18 cellular contexts compared by ENCODE assay signal in the genomic region with DNA sequence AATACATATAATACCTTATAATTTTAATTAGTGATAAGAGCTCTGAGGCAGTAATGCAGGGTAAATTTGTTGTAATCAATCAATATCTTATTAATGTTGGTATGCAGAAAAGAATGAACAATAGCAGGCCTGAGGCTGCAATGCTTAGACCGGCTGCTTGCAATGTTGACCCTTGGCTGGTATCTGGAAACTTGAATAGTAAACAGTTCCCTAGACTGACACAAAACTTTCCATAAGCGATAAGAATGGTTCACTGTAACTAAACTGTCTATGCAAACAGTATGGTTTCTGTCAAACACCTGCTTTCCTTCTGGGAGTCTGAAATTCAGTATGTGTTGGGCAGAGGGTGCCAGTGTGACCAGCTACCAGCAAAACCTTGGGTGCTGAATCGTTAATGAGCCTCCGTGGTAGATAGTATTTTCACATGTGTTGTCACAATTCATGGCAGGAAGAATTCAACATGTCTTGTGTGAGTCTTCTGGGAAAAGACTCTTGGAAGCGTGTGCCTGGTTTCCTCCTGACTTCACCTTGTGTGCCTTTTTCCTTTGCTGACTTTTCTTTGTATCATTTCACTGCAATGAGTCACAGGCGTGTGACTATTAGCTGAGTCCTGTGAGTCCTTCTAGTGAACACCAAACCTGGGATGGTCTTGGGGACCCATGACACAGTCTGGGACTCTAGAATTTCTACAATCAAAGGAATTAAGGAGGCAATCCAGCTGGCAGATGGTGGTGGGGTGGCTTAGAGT. TPM values are rescaled to one million over a fixed set of nuclear protein-coding genes. Genes with fewer than 3 reads are reported as not detected.
DNase-seq lines count a peak whose midpoint lies in the region; ATAC-seq and TF ChIP-seq lines count a peak whose summit lies in the region.
"Had no signal": no experiment of that assay in that cellular context is flagged by ENCODE, and none has a peak within 500 bp of the region (broad histone marks: within the 10 kb centered on the region; RNA-seq: fewer than 3 reads in every experiment).

No MANE protein-coding gene starts in this region.

- RAD21 ChIA-PET in HCT116 (lab: Charles Lee; ENCODE audit: low non-redundant PET in 1 of 2, low total read pairs in 2 of 2, uncharacterized antibody in 2 of 2, unreplicated experiment in 2 of 2), result no interaction called here

- H3K9ac ChIP-seq in HCT116 (ENCODE audit: low read length), result no peak overlapping the region
- H3K9ac ChIP-seq: BLaER1 had no signal

- TF ChIP-seq CTCF in HCT116 (IDR thresholded peaks at IDR 0.05 in 2 of 3, conservative IDR thresholded peaks at IDR 0.05 in 1 of 3; ENCODE audit: borderline replicate concordance in 1 of 3, insufficient read depth in 1 of 3, low read depth in 2 of 3, low read length in 2 of 3) (no peak), fibroblast of mammary gland (conservative IDR thresholded peaks at IDR 0.05; ENCODE audit: control insufficient read depth, insufficient read depth, low read depth, low read length) (no peak), retinal pigment epithelial cell (conservative IDR thresholded peaks at IDR 0.05; ENCODE audit: low read depth, low read length) (no peak), uterus (IDR thresholded peaks at IDR 0.05) (no peak)

- peak; percentile 40; the same call in 1 of the 2 replicates for ATAC-seq in HCT116

- in situ Hi-C loops in SK-MEL-5 (cut with HindIII; ENCODE audit: low pct_unique_long_range_greater_than_20kb, low sequenced_read_pairs), result no loop called here

- DNase-seq in HCT116 (ENCODE audit: low read depth, low spot score) (no peak), SK-MEL-5 (ENCODE audit: low read depth, low spot score) (peak; percentile 20), fibroblast of mammary gland (ENCODE audit: low read depth) (peak; percentile 53), retinal pigment epithelial cell (ENCODE audit: low read depth) (peak; percentile 70), uterus (no peak), mesenteric fat pad (ENCODE audit: low spot score) (no peak)
- DNase-seq in activated effector memory CD4-positive, alpha-beta T cell treated with Interleukin-2 at 50 U/mL for 16 hours, result no peak
- DNase-seq: activated CD4-positive, CD25-positive, alpha-beta regulatory T cell; activated naive CD4-positive, alpha-beta T cell treated with anti-CD3 and anti-CD28 coated beads, Interleukin-2, amount 10 ng/mL, durations not matched to agents 7 days and 5 days; DMS79; effector memory CD4-positive, alpha-beta T cell; NCI-H2029; occipital lobe; T-helper 1 cell had no signal

- intact Hi-C loops in HCT116 (cut with micrococcal nuclease) (no loop called here), uterus (cut with DNase I; ENCODE audit: low total_unique reads) (no loop called here)

- no peaks in the 10 kb centered on the region for H3K27me3 ChIP-seq in HCT116 (ENCODE audit: insufficient read depth, low read length)
- no peaks in the 10 kb centered on the region for H3K27me3 ChIP-seq in uterus
- H3K27me3 ChIP-seq: BLaER1, vagina had no signal

- TF ChIP-seq POLR2A in HCT116 (IDR thresholded peaks at IDR 0.05; ENCODE audit: borderline replicate concordance, extremely low read depth, insufficient read depth, insufficient read length) (no peak), uterus (IDR thresholded peaks at IDR 0.05) (no peak)

- H3K9me3 ChIP-seq in HCT116 (ENCODE audit: control insufficient read depth in 1 of 2, insufficient read depth in 1 of 2, low read depth in 1 of 2, low read length in 2 of 2) (no peaks in the 10 kb centered on the region), uterus (no peaks in the 10 kb centered on the region)
- H3K9me3 ChIP-seq: BLaER1, vagina had no signal

- H2AFZ ChIP-seq in HCT116 (ENCODE audit: low read depth, low read length, poor library complexity, severe bottlenecking), result no peak overlapping the region

- H3K4me2 ChIP-seq in HCT116 (ENCODE audit: low read length), result peak overlapping the region; percentile 33
- H3K4me2 ChIP-seq: BLaER1 had no signal

- TF ChIP-seq RAD21 in HCT116 (IDR thresholded peaks at IDR 0.05; ENCODE audit: low read depth), result no peak

- POLR2A ChIA-PET in HCT116 (lab: Charles Lee), result no interaction called here

- H3K36me3 ChIP-seq in HCT116 (ENCODE audit: control insufficient read depth in 1 of 2, insufficient read depth in 2 of 2, low read length in 2 of 2) (no peaks in the 10 kb centered on the region), uterus (no peaks in the 10 kb centered on the region)
- H3K36me3 ChIP-seq: BLaER1, vagina had no signal

- no peaks in the 10 kb centered on the region for H3K9me2 ChIP-seq in HCT116 (ENCODE audit: insufficient read depth)

- no peaks in the 10 kb centered on the region for H3K79me2 ChIP-seq in HCT116 (ENCODE audit: insufficient read depth, low read length)

- no TSS peak for BruUV-seq in HCT116 (replicated peaks; lab: Mats Ljungman, UMichigan)

- H3K4me1 ChIP-seq in HCT116 (ENCODE audit: control insufficient read depth in 1 of 2, insufficient read depth in 2 of 2, low read length in 2 of 2), result peaks cover 0 to 8% of the 10 kb centered on the region in 2 experiments; a peak in 2 of 4 replicates
- H3K4me1 ChIP-seq in uterus, result no peaks in the 10 kb centered on the region
- H3K4me1 ChIP-seq: BLaER1, vagina had no signal

- no peaks in the 10 kb centered on the region for H4K20me1 ChIP-seq in HCT116 (ENCODE audit: insufficient read depth)
- H4K20me1 ChIP-seq: BLaER1 had no signal

- H3K4me3 ChIP-seq in HCT116 (replicated peaks in 1 of 2; ENCODE audit: low read depth in 1 of 2, low read length in 2 of 2) (no peak overlapping the region), fibroblast of mammary gland (ENCODE audit: control insufficient read depth, low read depth, low read length) (no peak overlapping the region), retinal pigment epithelial cell (ENCODE audit: low read length) (no peak overlapping the region), uterus (no peak overlapping the region)
- H3K4me3 ChIP-seq: BLaER1, vagina had no signal

- CTCF ChIA-PET in HCT116 (lab: Charles Lee), result no interaction called here

- H3K27ac ChIP-seq in HCT116 (ENCODE audit: low read depth, low read length) (no peak overlapping the region), uterus (no peak overlapping the region)
- H3K27ac ChIP-seq: BLaER1, RWPE1, vagina had no signal

TF ChIP-seq in HCT116, 20 proteins besides CTCF, POLR2A, EP300 and RAD21:
- TF ChIP-seq CEBPB (IDR thresholded peaks at IDR 0.05; ENCODE audit: low read depth) (no peak), JUND (IDR thresholded peaks at IDR 0.05) (0 out of 2 replicates have a peak, but pooled peaks have one; percentile 33), EGR1 (IDR thresholded peaks at IDR 0.05; ENCODE audit: low read depth) (no peak), FOSL1 (IDR thresholded peaks at IDR 0.05; ENCODE audit: low read depth) (peak; percentile 52)

RNA-seq across cellular contexts. Expression of gene CLRN1, which starts 30.7 kb away (rescaled TPM):
- total RNA-seq in HCT116 (2021; ENCODE audit: unreplicated experiment) (not detected), uterus (not detected), mesenteric fat pad (not detected)
- polyA plus RNA-seq in HCT116 (2012), result not detected in 2 replicates
- not detected in 2 replicates for total RNA-seq in SK-MEL-5 (2014; rRNA removed; shearing (Covaris generic))
- not detected in 2 replicates for polyA plus RNA-seq in SK-MEL-5 (2015; cell fraction: cytosol; rRNA removed)
- not detected in 2 replicates for polyA plus RNA-seq in SK-MEL-5 (2015; cell fraction: nucleus; rRNA removed)
- total RNA-seq: cardiac septum, occipital lobe, vagina had no signal

Comparison
In these comparisons a context has a peak if more than half of its experiments do, and no peak if none do; other contexts are left out.
1. DNase-seq: peak in SK-MEL-5 (single experiment), fibroblast of mammary gland (single experiment) and retinal pigment epithelial cell (single experiment); none in HCT116 (single experiment), uterus (0 of 2), mesenteric fat pad (single experiment) and activated effector memory CD4-positive, alpha-beta T cell treated with Interleukin-2 at 50 U/mL for 16 hours (single experiment).